In genomic region chr22:46057206-46057605, GRCh38 we compare ENCODE assay signal across 8 cellular contexts.
DNase-seq lines count a peak whose midpoint lies in the region; ATAC-seq and TF ChIP-seq lines count a peak whose summit lies in the region.

No MANE protein-coding gene starts in this region.

- H2AFZ ChIP-seq in GM23248 = no peak overlapping the region

- POLR2A ChIA-PET in T-cell (lab: Charles Lee) = no interaction called here

- no peaks in the 10 kb centered on the region for H3K9me2 ChIP-seq in GM23248 (ENCODE audit: insufficient read depth)

- intact Hi-C loops in heart right ventricle (cut with DNase I) = no loop called here

- H3K4me2 ChIP-seq in GM23248 (ENCODE audit: unreplicated experiment) = peak overlapping the region; percentile 97

- no peaks in the 10 kb centered on the region for H4K20me1 ChIP-seq in GM23248 (ENCODE audit: insufficient read depth)

- H3F3A ChIP-seq in GM23248 (ENCODE audit: insufficient read depth) = peaks cover 45% of the 10 kb centered on the region

- in situ Hi-C loops in GM23248 (cut with MboI) = no loop called here

- H3K27me3 Mint-ChIP-seq in T-cell = no peaks in the 10 kb centered on the region

- DNase-seq in GM23248 = peak; percentile 70
- DNase-seq in T-cell = no peak
- DNase-seq in heart right ventricle = no peak
- DNase-seq in HuH-7.5 (ENCODE audit: low spot score) = no peak
- DNase-seq in glomerular visceral epithelial cell (ENCODE audit: extremely low spot score) = no peak
- no peak for DNase-seq in NCI-H1092 (lab: John Stamatoyannopoulos, UW)

- H3K4me1 ChIP-seq in GM23248 (ENCODE audit: insufficient read depth) = peaks cover 53% of the 10 kb centered on the region
- peaks cover 31 to 86% (median 82%) of the 10 kb centered on the region in 9 donors for H3K4me1 ChIP-seq in heart right ventricle
- H3K4me1 ChIP-seq in skeletal muscle tissue (ENCODE audit: control insufficient read depth in 3 of 3, insufficient read depth in 3 of 3, low read length in 3 of 3) = peaks cover 63 to 74% (median 65%) of the 10 kb centered on the region in 3 donors

- H3K36me3 Mint-ChIP-seq in T-cell = peaks cover 1% of the 10 kb centered on the region

- ATAC-seq in T-cell (replicated peaks in 1 of 4) (no peak), heart right ventricle (no peak), GM18511 (IDR thresholded peaks at IDR 0.05; ENCODE audit: unreplicated experiment) (no peak)

- TF ChIP-seq CTCF in heart right ventricle (IDR thresholded peaks at IDR 0.05) = no peak

- 1% methylated on average over 8 of the region's 8 CpGs for WGBS in GM23248 (ENCODE audit: low coverage in 1 of 2, low lambda C conversion rate in 2 of 2, missing lambda C conversion rate in 2 of 2), 2 experiments
- 20 to 39% methylated on average over 8 of the region's 8 CpGs for WGBS in heart right ventricle, 2 donors

- H3K4me3 ChIP-seq in GM23248 (peak overlapping the region; percentile 77), heart right ventricle (peak overlapping the region in 9 of 10 donors; percentile 3 to 87 (median 76)), skeletal muscle tissue (ENCODE audit: low read length in 3 of 3) (peak overlapping the region; percentile 56 to 65 (median 61))

- no peaks in the 10 kb centered on the region for H3K9me3 ChIP-seq in GM23248 (ENCODE audit: low read depth)
- H3K9me3 ChIP-seq in heart right ventricle = no peaks in the 10 kb centered on the region
- H3K9me3 ChIP-seq in skeletal muscle tissue (ENCODE audit: control insufficient read depth in 3 of 3, low read length in 3 of 3) = no peaks in the 10 kb centered on the region

- H3K27ac ChIP-seq in GM23248 (peak overlapping the region; percentile 99), heart right ventricle (peak overlapping the region; percentile 98 to 100 (median 100)), skeletal muscle tissue (ENCODE audit: low read depth, low read length) (peak overlapping the region; percentile 77)

- no peaks in the 10 kb centered on the region for H3K9me3 Mint-ChIP-seq in T-cell

- no peaks in the 10 kb centered on the region for H3K27me3 ChIP-seq in GM23248 (replicated peaks; ENCODE audit: insufficient read depth)
- no peaks in the 10 kb centered on the region for H3K27me3 ChIP-seq in heart right ventricle
- no peaks in the 10 kb centered on the region for H3K27me3 ChIP-seq in skeletal muscle tissue (ENCODE audit: control insufficient read depth in 3 of 3, insufficient read depth in 3 of 3, low read length in 3 of 3)

- H3K79me2 ChIP-seq in GM23248 (ENCODE audit: insufficient read depth) = peaks cover 96% of the 10 kb centered on the region

- CTCF ChIA-PET in T-cell (lab: Charles Lee) = no interaction called here

- H3K9ac ChIP-seq in GM23248 (peak overlapping the region; percentile 91), skeletal muscle tissue (ENCODE audit: low read depth in 1 of 3, low read length in 3 of 3) (peak overlapping the region; percentile 52 to 97 (median 88))

- H3K27ac Mint-ChIP-seq in T-cell = peak overlapping the region; percentile 76 to 92

- peaks cover 53 to 63% (median 54%) of the 10 kb centered on the region in 3 donors for H3K4me1 Mint-ChIP-seq in T-cell

- H3K4me3 Mint-ChIP-seq in T-cell = no peak overlapping the region

- H3K36me3 ChIP-seq in GM23248 (ENCODE audit: low read depth) (no peaks in the 10 kb centered on the region), heart right ventricle (no peaks in the 10 kb centered on the region), skeletal muscle tissue (ENCODE audit: control insufficient read depth in 3 of 3, insufficient read depth in 3 of 3, low read length in 3 of 3) (no peaks in the 10 kb centered on the region)
